16 cellular contexts compared by ENCODE assay signal in genomic region chr11:45087761-45088160, GRCh38. TPM values are rescaled to one million over a fixed set of nuclear protein-coding genes. Genes with fewer than 3 reads are reported as not detected.
DNase-seq lines count a peak whose midpoint lies in the region; ATAC-seq and TF ChIP-seq lines count a peak whose summit lies in the region.
"Had no signal": no experiment of that assay in that cellular context is flagged by ENCODE, and none has a peak within 500 bp of the region (broad histone marks: within the 10 kb centered on the region; RNA-seq: fewer than 3 reads in every experiment).

No MANE protein-coding gene starts in this region.

- ATAC-seq in stimulated activated naive CD8-positive, alpha-beta T cell treated with anti-CD3 and anti-CD28 coated beads, Interleukin-15, Interleukin-2, amounts not matched to agents 100 U/mL and 50 U/mL, for 24 hours = no peak
- ATAC-seq in CD8-positive, alpha-beta T cell = no peak

- peaks cover 28% of the 10 kb centered on the region for H3K4me1 ChIP-seq in OCI-LY3 (ENCODE audit: low read length)
- H3K4me1 ChIP-seq in stomach = peaks cover 0 to 33% (median 19%) of the 10 kb centered on the region in 4 donors
- H3K4me1 ChIP-seq in CD8-positive, alpha-beta T cell (ENCODE audit: insufficient read depth, low read length) = peaks cover 14% of the 10 kb centered on the region

- H3K36me3 Mint-ChIP-seq in activated CD4-positive, alpha-beta T cell treated with anti-CD3 and anti-CD28 coated beads, Interleukin-2, amount 10 ng/mL, durations not matched to agents 7 days and 5 days (ENCODE audit: low read depth) = no peaks in the 10 kb centered on the region
- peaks cover under 1% of the 10 kb centered on the region for H3K36me3 Mint-ChIP-seq in glutamatergic neuron (ENCODE audit: unreplicated experiment)
- H3K36me3 Mint-ChIP-seq in CD8-positive, alpha-beta T cell = no peaks in the 10 kb centered on the region
- H3K36me3 Mint-ChIP-seq: CD4-positive, alpha-beta memory T cell had no signal

- H3K27ac Mint-ChIP-seq in activated CD4-positive, alpha-beta T cell treated with anti-CD3 and anti-CD28 coated beads, Interleukin-2, amount 10 ng/mL, durations not matched to agents 7 days and 5 days = peak overlapping the region; percentile 47
- H3K27ac Mint-ChIP-seq in glutamatergic neuron (ENCODE audit: unreplicated experiment) = peak overlapping the region; percentile 93
- H3K27ac Mint-ChIP-seq in CD8-positive, alpha-beta T cell = no peak overlapping the region

- H3K27me3 ChIP-seq in OCI-LY3 (ENCODE audit: low read depth, low read length) = no peaks in the 10 kb centered on the region
- H3K27me3 ChIP-seq in stomach = peaks cover 0 to 7% (median 0%) of the 10 kb centered on the region in 3 donors
- H3K27me3 ChIP-seq in CD8-positive, alpha-beta T cell (ENCODE audit: insufficient read depth, low read length) = no peaks in the 10 kb centered on the region

- H3K4me3 Mint-ChIP-seq in activated CD4-positive, alpha-beta T cell treated with anti-CD3 and anti-CD28 coated beads, Interleukin-2, amount 10 ng/mL, durations not matched to agents 7 days and 5 days = no peak overlapping the region
- H3K4me3 Mint-ChIP-seq in glutamatergic neuron (ENCODE audit: unreplicated experiment) = peak overlapping the region; percentile 63
- H3K4me3 Mint-ChIP-seq in CD8-positive, alpha-beta T cell = no peak overlapping the region
- H3K4me3 Mint-ChIP-seq: CD4-positive, alpha-beta memory T cell had no signal

- CTCF ChIA-PET in activated CD4-positive, alpha-beta T cell treated with anti-CD3 and anti-CD28 coated beads, Interleukin-2, amount 10 ng/mL, durations not matched to agents 7 days and 5 days (lab: Charles Lee) = interaction anchor here (0.7 to 1.5 kb wide), 3 partner anchors 14 to 17 kb away, joined by 3 read pairs; no protein-coding TSS in a partner anchor
- CTCF ChIA-PET in CD8-positive, alpha-beta T cell (lab: Charles Lee) = interaction anchor here (1.0 to 38.2 kb wide), 5 partner anchors 15 to 150 kb away, joined by 3 to 1504 read pairs (median 3); partner anchors contain the start of gene TP53I11

- peaks cover 3% of the 10 kb centered on the region for H3K27me3 Mint-ChIP-seq in activated CD4-positive, alpha-beta T cell treated with anti-CD3 and anti-CD28 coated beads, Interleukin-2, amount 10 ng/mL, durations not matched to agents 7 days and 5 days
- H3K27me3 Mint-ChIP-seq in glutamatergic neuron (ENCODE audit: unreplicated experiment) = peaks cover 10% of the 10 kb centered on the region
- H3K27me3 Mint-ChIP-seq in CD8-positive, alpha-beta T cell (ENCODE audit: low read depth) = no peaks in the 10 kb centered on the region
- H3K27me3 Mint-ChIP-seq: CD4-positive, alpha-beta memory T cell had no signal

- no peak overlapping the region for H3K9ac ChIP-seq in OCI-LY3 (ENCODE audit: low read length)

- 63 to 81% (median 72%) methylated on average over 9 of the region's 9 CpGs for WGBS in stomach, 5 donors

- no peaks in the 10 kb centered on the region for H3K36me3 ChIP-seq in OCI-LY3 (replicated peaks; ENCODE audit: low read depth, low read length)
- no peaks in the 10 kb centered on the region for H3K36me3 ChIP-seq in stomach
- H3K36me3 ChIP-seq in CD8-positive, alpha-beta T cell (ENCODE audit: insufficient read depth, low read length) = no peaks in the 10 kb centered on the region

- POLR2A ChIA-PET in activated CD4-positive, alpha-beta T cell treated with anti-CD3 and anti-CD28 coated beads, Interleukin-2, amount 10 ng/mL, durations not matched to agents 7 days and 5 days (lab: Charles Lee) = no interaction called here
- POLR2A ChIA-PET in CD8-positive, alpha-beta T cell (lab: Charles Lee) = no interaction called here

- H2AFZ ChIP-seq in OCI-LY3 (ENCODE audit: low read depth, low read length) = no peak overlapping the region

- no peak overlapping the region for H3K4me3 ChIP-seq in OCI-LY3 (ENCODE audit: low read length)
- no peak overlapping the region for H3K4me3 ChIP-seq in stomach
- no peak overlapping the region for H3K4me3 ChIP-seq in CD8-positive, alpha-beta T cell (ENCODE audit: low read depth, low read length)

- H3K27ac ChIP-seq in OCI-LY3 (ENCODE audit: low read length) (no peak overlapping the region), stomach (peak overlapping the region in 4 of 5 donors; percentile 35 to 78 (median 48))
- H3K27ac ChIP-seq in CD8-positive, alpha-beta T cell (ENCODE audit: low read depth, low read length) = no peak overlapping the region

- no peak for DNase-seq in activated CD4-positive, alpha-beta T cell treated with anti-CD3 and anti-CD28 coated beads, Interleukin-2, amount 10 ng/mL, durations not matched to agents 7 days and 5 days
- DNase-seq in activated CD4-positive, alpha-beta T cell treated with anti-CD3 and anti-CD28 coated beads for 48 hours = no peak
- peak; percentile 39 for DNase-seq in glutamatergic neuron
- no peak for DNase-seq in stomach
- no peak for DNase-seq in stimulated activated naive CD8-positive, alpha-beta T cell treated with anti-CD3 and anti-CD28 coated beads, Interleukin-15, Interleukin-2, amounts not matched to agents 100 U/mL and 50 U/mL, for 24 hours
- DNase-seq in CD8-positive, alpha-beta T cell = no peak
- no peak for DNase-seq in iPS-NIHi11 (ENCODE audit: low spot score)
- DNase-seq: CD4-positive, alpha-beta memory T cell; effector memory CD4-positive, alpha-beta T cell; Karpas-422; NCI-H1694; NCI-H524 treated with DMSO at 0.1 percent for 48 hours; RPMI8226; stimulated activated CD4-positive, alpha-beta T cell treated with anti-CD3 and anti-CD28 coated beads, Interleukin-4, amount 100 ng/mL, for 4 hours; T-helper 2 cell had no signal

- peak overlapping the region; percentile 42; the same call in 1 of the 2 replicates for H3K4me2 ChIP-seq in OCI-LY3 (ENCODE audit: low read length)

- no peak for TF ChIP-seq POLR2A in stomach (IDR thresholded peaks at IDR 0.05)

- no peaks in the 10 kb centered on the region for H3K9me3 Mint-ChIP-seq in activated CD4-positive, alpha-beta T cell treated with anti-CD3 and anti-CD28 coated beads, Interleukin-2, amount 10 ng/mL, durations not matched to agents 7 days and 5 days
- H3K9me3 Mint-ChIP-seq in glutamatergic neuron (ENCODE audit: unreplicated experiment) = peaks cover 9% of the 10 kb centered on the region
- H3K9me3 Mint-ChIP-seq in CD8-positive, alpha-beta T cell = no peaks in the 10 kb centered on the region
- H3K9me3 Mint-ChIP-seq: CD4-positive, alpha-beta memory T cell had no signal

- TF ChIP-seq CTCF in OCI-LY3 (IDR thresholded peaks at IDR 0.05; ENCODE audit: low read depth, low read length) (no peak), glutamatergic neuron (IDR thresholded peaks at IDR 0.05; ENCODE audit: partially characterized antibody, unreplicated experiment) (no peak), stomach (IDR thresholded peaks at IDR 0.05) (no peak)
- no peak for TF ChIP-seq CTCF in CD8-positive, alpha-beta T cell (IDR thresholded peaks at IDR 0.05)

- H3K4me1 Mint-ChIP-seq in activated CD4-positive, alpha-beta T cell treated with anti-CD3 and anti-CD28 coated beads, Interleukin-2, amount 10 ng/mL, durations not matched to agents 7 days and 5 days = peaks cover 10% of the 10 kb centered on the region
- peaks cover 38% of the 10 kb centered on the region for H3K4me1 Mint-ChIP-seq in glutamatergic neuron (ENCODE audit: low read depth, unreplicated experiment)
- peaks cover 36% of the 10 kb centered on the region for H3K4me1 Mint-ChIP-seq in CD8-positive, alpha-beta T cell (ENCODE audit: low read depth)

- H4K20me1 ChIP-seq in OCI-LY3 (ENCODE audit: insufficient read depth, low read length) = no peaks in the 10 kb centered on the region

- H3K9me3 ChIP-seq in OCI-LY3 (ENCODE audit: insufficient read depth, low read length) = no peaks in the 10 kb centered on the region
- H3K9me3 ChIP-seq in stomach = no peaks in the 10 kb centered on the region
- no peaks in the 10 kb centered on the region for H3K9me3 ChIP-seq in CD8-positive, alpha-beta T cell (ENCODE audit: low read length)

- H3K79me2 ChIP-seq in OCI-LY3 (ENCODE audit: low read length) = no peaks in the 10 kb centered on the region

- intact Hi-C loops in stomach (cut with DNase I; ENCODE audit: low total_unique reads) = no loop called here
- intact Hi-C loops in CD8-positive, alpha-beta T cell (cut with DNase I, micrococcal nuclease) = no loop called here

- no peak for TF ChIP-seq EP300 in stomach (IDR thresholded peaks at IDR 0.05)

RNA-seq across cellular contexts. Expression of gene PRDM11, which starts 58.7 kb away (rescaled TPM):
- total RNA-seq in activated CD4-positive, alpha-beta T cell treated with anti-CD3 and anti-CD28 coated beads, Interleukin-2, amount 10 ng/mL, durations not matched to agents 7 days and 5 days = 1 to 10 TPM; 1.6 to 1.7 TPM
- 7.5 TPM for total RNA-seq in glutamatergic neuron (ENCODE audit: unreplicated experiment)
- total RNA-seq in stomach = 100 to 1,000 TPM in 1 of 5 donors, 10 to 100 TPM in 3, 1 to 10 TPM in 1; 4.5 to 139 (median 14.2) TPM
- polyA plus RNA-seq in stomach = 1 to 10 TPM; 1.2 to 3.5 (median 2.6) TPM
- 1 to 10 TPM; 2.4 to 3.6 TPM for total RNA-seq in CD8-positive, alpha-beta T cell

Comparison
In these comparisons a context has a peak if more than half of its experiments do, and no peak if none do; other contexts are left out.
1. H3K27ac ChIP-seq: peak in stomach (4 of 5); none in OCI-LY3 (single experiment) and CD8-positive, alpha-beta T cell (single experiment).